Comparison of ENCODE assay signal across 2 cellular contexts in the genomic region with DNA sequence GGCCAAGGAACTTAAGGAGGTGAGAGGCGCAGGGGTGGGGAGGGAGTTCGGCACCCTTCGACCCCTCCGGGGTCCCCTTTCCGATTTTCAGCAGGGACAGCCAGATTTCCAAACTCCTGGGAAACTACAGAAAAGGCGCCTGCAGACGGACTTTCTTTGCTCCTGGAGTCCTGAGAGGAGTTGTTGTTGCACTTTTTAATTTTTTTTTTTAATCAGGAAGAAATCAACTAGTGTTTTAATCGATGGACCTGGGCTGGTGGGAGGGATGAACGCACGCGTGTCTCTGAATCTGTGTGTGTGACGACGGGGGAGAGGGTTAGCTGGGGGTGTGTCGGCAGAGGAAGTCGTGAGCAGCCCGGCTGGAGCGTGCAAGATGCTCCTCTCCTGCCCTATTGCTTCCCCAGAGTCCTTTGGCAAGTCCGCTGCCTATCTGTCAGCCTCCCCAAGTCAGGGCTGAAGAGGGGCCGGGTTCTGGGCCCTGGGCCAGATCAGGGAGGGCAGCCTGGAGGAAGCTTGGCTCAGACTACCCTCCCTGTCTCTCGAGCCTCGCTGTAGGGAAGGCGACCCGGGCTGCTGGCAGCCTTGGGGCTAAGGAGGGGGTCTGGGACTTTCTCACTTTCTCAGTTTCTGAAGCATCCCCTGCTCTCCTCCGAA.
TF ChIP-seq lines count a peak whose summit lies in the region.

No MANE protein-coding gene starts in this region.

TF ChIP-seq in IMR-90, 13 proteins besides CTCF, POLR2A, EP300 and RAD21:
- TF ChIP-seq MAZ (IDR thresholded peaks at IDR 0.05; ENCODE audit: borderline replicate concordance, low read depth, low read length), result no peak
- TF ChIP-seq MXI1 (IDR thresholded peaks at IDR 0.05; ENCODE audit: borderline replicate concordance, low read depth, low read length), result peak; percentile 69; the same call in 1 of the 2 replicates
- no peak for TF ChIP-seq MAFK (IDR thresholded peaks at IDR 0.05; ENCODE audit: low read depth, low read length)

TF ChIP-seq in GM12878, 131 proteins besides CTCF, POLR2A, EP300 and RAD21:
- no peak for TF ChIP-seq SRF (IDR thresholded peaks at IDR 0.05; ENCODE audit: low read depth in 2 of 2, low read length in 2 of 2)
- TF ChIP-seq MYC (IDR thresholded peaks at IDR 0.05; ENCODE audit: insufficient read depth, insufficient read length, insufficient replicate concordance, low read length, severe bottlenecking), result no peak
- TF ChIP-seq ZNF622 (IDR thresholded peaks at IDR 0.05), result no peak
